1 cellular context compared by ENCODE assay signal in the genomic region with DNA sequence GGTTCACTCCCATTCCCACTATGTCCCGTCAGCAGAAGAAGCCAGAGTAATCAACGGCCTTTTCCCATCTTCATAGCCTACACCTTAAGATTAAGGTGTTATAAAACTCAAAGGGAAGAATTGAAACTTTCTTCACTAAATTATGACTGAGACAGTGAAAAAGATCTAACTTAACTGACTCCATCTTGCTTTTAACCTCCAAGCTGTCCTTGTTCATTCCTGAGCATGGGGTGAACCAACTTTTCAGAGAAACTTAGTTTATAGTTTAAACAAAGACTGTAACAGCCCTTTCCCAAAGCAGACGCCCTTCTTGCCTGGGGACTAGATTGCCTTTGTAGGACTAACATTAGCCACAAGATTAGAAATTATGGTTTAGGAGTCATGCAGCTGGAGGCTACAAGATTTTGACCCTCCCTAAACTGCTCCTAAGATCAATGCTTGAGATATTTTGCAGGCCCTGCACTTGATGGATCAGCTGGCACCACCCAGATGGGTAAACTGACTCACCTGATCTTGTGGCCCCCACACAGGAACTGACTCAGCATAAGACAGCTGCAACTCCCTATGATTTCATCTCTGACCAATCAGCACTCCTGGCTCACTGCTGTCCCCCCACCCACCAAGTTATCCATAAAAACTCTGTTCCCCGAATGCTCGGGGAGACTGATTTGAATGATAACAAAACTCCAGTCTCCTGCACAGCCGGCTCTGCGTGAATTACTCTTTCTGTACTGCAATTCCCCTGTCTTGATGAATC.
TF ChIP-seq lines count a peak whose summit lies in the region.
"Not testable (repeated sequence)": the region's sequence is repeated elsewhere in the genome, so short reads cannot be mapped to it uniquely, and the experiment has no call there.

No MANE protein-coding gene starts in this region.

TF ChIP-seq in K562, 482 proteins besides CTCF, POLR2A, EP300 and RAD21 (continued from another document and continues in another):
- TF ChIP-seq ZBTB9 (CRISPR knock-in tag; IDR thresholded peaks at IDR 0.05): peak; percentile 78; the same call in 1 of the 2 replicates
- peak; percentile 79 for TF ChIP-seq SMAD4 (CRISPR knock-in tag; conservative IDR thresholded peaks at IDR 0.05)
- TF ChIP-seq, protein P1, sequence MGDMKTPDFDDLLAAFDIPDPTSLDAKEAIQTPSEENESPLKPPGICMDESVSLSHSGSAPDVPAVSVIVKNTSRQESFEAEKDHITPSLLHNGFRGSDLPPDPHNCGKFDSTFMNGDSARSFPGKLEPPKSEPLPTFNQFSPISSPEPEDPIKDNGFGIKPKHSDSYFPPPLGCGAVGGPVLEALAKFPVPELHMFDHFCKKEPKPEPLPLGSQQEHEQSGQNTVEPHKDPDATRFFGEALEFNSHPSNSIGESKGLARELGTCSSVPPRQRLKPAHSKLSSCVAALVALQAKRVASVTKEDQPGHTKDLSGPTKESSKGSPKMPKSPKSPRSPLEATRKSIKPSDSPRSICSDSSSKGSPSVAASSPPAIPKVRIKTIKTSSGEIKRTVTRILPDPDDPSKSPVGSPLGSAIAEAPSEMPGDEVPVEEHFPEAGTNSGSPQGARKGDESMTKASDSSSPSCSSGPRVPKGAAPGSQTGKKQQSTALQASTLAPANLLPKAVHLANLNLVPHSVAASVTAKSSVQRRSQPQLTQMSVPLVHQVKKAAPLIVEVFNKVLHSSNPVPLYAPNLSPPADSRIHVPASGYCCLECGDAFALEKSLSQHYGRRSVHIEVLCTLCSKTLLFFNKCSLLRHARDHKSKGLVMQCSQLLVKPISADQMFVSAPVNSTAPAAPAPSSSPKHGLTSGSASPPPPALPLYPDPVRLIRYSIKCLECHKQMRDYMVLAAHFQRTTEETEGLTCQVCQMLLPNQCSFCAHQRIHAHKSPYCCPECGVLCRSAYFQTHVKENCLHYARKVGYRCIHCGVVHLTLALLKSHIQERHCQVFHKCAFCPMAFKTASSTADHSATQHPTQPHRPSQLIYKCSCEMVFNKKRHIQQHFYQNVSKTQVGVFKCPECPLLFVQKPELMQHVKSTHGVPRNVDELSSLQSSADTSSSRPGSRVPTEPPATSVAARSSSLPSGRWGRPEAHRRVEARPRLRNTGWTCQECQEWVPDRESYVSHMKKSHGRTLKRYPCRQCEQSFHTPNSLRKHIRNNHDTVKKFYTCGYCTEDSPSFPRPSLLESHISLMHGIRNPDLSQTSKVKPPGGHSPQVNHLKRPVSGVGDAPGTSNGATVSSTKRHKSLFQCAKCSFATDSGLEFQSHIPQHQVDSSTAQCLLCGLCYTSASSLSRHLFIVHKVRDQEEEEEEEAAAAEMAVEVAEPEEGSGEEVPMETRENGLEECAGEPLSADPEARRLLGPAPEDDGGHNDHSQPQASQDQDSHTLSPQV (IDR thresholded peaks at IDR 0.05): peak; percentile 97
- TF ChIP-seq, protein P2, sequence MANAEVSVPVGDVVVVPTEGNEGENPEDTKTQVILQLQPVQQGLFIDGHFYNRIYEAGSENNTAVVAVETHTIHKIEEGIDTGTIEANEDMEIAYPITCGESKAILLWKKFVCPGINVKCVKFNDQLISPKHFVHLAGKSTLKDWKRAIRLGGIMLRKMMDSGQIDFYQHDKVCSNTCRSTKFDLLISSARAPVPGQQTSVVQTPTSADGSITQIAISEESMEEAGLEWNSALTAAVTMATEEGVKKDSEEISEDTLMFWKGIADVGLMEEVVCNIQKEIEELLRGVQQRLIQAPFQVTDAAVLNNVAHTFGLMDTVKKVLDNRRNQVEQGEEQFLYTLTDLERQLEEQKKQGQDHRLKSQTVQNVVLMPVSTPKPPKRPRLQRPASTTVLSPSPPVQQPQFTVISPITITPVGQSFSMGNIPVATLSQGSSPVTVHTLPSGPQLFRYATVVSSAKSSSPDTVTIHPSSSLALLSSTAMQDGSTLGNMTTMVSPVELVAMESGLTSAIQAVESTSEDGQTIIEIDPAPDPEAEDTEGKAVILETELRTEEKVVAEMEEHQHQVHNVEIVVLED (CRISPR knock-in tag; IDR thresholded peaks at IDR 0.05): 0 out of 2 replicates have a peak, but pooled peaks have one; percentile 22
- peak; percentile 80 for TF ChIP-seq DDX20 (tag; IDR thresholded peaks at IDR 0.05; ENCODE audit: low read depth)
- 0 out of 2 replicates have a peak, but pooled peaks have one; percentile 17 for TF ChIP-seq ZBTB12 (CRISPR knock-in tag; IDR thresholded peaks at IDR 0.05)
- TF ChIP-seq ZNF398 (CRISPR knock-in tag; IDR thresholded peaks at IDR 0.05): peak; percentile 62; the same call in 1 of the 2 replicates
- not testable (repeated sequence) for TF ChIP-seq NR2C2 (CRISPR knock-in tag; IDR thresholded peaks at IDR 0.05)
- 0 out of 2 replicates have a peak, but pooled peaks have one; percentile 32 for TF ChIP-seq NR2C2 (tag; IDR thresholded peaks at IDR 0.05)
- peak; percentile 81 for TF ChIP-seq PTRF (tag; IDR thresholded peaks at IDR 0.05)
- peak; percentile 51; the same call in 1 of the 2 replicates for TF ChIP-seq DPF2 (IDR thresholded peaks at IDR 0.05)
- TF ChIP-seq DACH1 (IDR thresholded peaks at IDR 0.05; ENCODE audit: partially characterized antibody): peak; percentile 44
- TF ChIP-seq SMAD3 (CRISPR knock-in tag; conservative IDR thresholded peaks at IDR 0.05): 0 out of 2 replicates have a peak, but pooled peaks have one; percentile 22
- TF ChIP-seq, protein P3, sequence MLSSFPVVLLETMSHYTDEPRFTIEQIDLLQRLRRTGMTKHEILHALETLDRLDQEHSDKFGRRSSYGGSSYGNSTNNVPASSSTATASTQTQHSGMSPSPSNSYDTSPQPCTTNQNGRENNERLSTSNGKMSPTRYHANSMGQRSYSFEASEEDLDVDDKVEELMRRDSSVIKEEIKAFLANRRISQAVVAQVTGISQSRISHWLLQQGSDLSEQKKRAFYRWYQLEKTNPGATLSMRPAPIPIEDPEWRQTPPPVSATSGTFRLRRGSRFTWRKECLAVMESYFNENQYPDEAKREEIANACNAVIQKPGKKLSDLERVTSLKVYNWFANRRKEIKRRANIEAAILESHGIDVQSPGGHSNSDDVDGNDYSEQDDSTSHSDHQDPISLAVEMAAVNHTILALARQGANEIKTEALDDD (IDR thresholded peaks at IDR 0.05): peak; percentile 41
- 0 out of 2 replicates have a peak, but pooled peaks have one; percentile 18 for TF ChIP-seq SOX6 (IDR thresholded peaks at IDR 0.05)
- peak; percentile 8; the same call in 1 of the 2 replicates for TF ChIP-seq MAFF (IDR thresholded peaks at IDR 0.05; ENCODE audit: low read length)
- TF ChIP-seq ZNF239 (CRISPR knock-in tag; IDR thresholded peaks at IDR 0.05): peak; percentile 64
- TF ChIP-seq, protein P4, sequence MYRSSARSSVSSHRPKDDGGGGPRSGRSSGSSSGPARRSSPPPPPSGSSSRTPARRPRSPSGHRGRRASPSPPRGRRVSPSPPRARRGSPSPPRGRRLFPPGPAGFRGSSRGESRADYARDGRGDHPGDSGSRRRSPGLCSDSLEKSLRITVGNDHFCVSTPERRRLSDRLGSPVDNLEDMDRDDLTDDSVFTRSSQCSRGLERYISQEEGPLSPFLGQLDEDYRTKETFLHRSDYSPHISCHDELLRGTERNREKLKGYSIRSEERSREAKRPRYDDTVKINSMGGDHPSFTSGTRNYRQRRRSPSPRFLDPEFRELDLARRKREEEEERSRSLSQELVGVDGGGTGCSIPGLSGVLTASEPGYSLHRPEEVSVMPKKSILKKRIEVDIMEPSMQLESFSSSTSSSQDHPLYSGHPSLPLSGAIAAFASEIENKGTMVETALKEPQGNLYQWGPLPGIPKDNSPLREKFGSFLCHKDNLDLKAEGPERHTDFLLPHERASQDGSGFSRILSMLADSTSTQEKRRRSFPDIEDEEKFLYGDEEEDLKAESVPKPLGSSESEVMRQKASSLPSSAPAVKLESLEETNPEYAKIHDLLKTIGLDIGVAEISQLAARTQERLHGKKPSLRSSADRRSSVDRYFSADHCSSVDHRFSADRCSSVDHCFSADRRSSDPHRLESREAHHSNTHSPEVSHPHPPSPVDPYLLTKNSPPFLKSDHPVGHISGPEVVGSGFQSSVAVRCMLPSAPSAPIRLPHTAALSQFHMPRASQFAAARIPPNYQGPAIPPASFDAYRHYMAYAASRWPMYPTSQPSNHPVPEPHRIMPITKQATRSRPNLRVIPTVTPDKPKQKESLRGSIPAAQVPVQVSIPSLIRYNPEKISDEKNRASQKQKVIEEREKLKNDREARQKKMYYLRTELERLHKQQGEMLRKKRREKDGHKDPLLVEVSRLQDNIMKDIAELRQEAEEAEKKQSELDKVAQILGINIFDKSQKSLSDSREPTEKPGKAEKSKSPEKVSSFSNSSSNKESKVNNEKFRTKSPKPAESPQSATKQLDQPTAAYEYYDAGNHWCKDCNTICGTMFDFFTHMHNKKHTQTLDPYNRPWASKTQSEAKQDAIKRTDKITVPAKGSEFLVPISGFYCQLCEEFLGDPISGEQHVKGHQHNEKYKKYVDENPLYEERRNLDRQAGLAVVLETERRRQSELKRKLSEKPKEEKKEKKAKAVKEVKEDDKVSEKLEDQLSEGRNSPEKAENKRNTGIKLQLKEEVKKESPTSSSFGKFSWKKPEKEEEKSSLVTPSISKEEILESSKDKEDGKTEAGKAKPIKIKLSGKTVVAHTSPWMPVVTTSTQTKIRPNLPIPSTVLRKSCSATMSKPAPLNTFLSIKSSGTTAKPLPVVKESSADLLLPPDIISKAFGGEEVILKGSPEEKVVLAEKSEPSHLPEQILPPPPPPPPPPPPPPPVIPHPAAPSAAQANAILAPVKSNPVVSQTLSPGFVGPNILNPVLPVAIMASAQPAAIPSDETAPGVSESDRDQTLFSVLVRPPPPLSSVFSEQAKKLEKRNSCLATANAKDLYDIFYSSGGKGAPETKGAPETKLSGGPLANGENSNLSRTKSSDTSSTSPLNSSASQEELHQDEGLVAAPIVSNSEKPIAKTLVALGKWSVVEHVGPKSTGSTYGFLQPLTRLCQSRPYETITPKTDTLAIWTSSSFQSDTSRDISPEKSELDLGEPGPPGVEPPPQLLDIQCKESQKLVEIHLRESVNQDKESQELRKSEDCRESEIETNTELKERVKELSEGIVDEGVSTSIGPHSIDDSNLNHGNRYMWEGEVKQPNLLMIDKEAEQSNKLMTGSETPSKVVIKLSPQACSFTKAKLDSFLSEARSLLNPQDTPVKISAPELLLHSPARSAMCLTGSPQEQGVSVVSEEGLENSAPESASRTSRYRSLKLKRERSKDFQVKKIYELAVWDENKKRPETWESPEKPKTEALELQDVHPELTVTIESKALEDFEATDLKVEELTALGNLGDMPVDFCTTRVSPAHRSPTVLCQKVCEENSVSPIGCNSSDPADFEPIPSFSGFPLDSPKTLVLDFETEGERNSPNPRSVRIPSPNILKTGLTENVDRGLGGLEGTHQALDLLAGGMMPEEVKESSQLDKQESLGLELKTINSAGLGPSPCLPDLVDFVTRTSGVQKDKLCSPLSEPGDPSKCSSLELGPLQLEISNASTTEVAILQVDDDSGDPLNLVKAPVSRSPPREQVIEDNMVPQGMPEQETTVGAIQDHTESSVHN (IDR thresholded peaks at IDR 0.05; ENCODE audit: borderline replicate concordance in 1 of 2, low read depth in 1 of 2): peak in 1 of 2 experiments; percentile 77; a peak in 1 of 4 replicates
- peak; percentile 47 for TF ChIP-seq HDAC3 (IDR thresholded peaks at IDR 0.05; ENCODE audit: borderline replicate concordance, partially characterized antibody)
- TF ChIP-seq ARID1B (IDR thresholded peaks at IDR 0.05): peak; percentile 73
- TF ChIP-seq TAF9B (IDR thresholded peaks at IDR 0.05; ENCODE audit: partially characterized antibody): peak; percentile 79
- TF ChIP-seq, protein P5, sequence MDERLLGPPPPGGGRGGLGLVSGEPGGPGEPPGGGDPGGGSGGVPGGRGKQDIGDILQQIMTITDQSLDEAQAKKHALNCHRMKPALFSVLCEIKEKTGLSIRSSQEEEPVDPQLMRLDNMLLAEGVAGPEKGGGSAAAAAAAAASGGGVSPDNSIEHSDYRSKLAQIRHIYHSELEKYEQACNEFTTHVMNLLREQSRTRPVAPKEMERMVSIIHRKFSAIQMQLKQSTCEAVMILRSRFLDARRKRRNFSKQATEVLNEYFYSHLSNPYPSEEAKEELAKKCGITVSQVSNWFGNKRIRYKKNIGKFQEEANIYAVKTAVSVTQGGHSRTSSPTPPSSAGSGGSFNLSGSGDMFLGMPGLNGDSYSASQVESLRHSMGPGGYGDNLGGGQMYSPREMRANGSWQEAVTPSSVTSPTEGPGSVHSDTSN (CRISPR knock-in tag; IDR thresholded peaks at IDR 0.05; ENCODE audit: low read depth): not testable (repeated sequence)
- TF ChIP-seq, protein P5 (tag; conservative IDR thresholded peaks at IDR 0.05; ENCODE audit: low read depth): peak; percentile 42; the same call in 1 of the 2 replicates
- TF ChIP-seq ZBTB17 (CRISPR knock-in tag; IDR thresholded peaks at IDR 0.05): peak; percentile 72
- peak; percentile 63; the same call in 1 of the 2 replicates for TF ChIP-seq MEF2D (tag; conservative IDR thresholded peaks at IDR 0.05; ENCODE audit: low read depth)
- TF ChIP-seq MAFG (tag; conservative IDR thresholded peaks at IDR 0.05): peak; percentile 52; the same call in 1 of the 2 replicates
- TF ChIP-seq ZNF311 (CRISPR knock-in tag; IDR thresholded peaks at IDR 0.05): peak; percentile 93
